ENCODE assay signal across 8 cellular contexts in the genomic region with DNA sequence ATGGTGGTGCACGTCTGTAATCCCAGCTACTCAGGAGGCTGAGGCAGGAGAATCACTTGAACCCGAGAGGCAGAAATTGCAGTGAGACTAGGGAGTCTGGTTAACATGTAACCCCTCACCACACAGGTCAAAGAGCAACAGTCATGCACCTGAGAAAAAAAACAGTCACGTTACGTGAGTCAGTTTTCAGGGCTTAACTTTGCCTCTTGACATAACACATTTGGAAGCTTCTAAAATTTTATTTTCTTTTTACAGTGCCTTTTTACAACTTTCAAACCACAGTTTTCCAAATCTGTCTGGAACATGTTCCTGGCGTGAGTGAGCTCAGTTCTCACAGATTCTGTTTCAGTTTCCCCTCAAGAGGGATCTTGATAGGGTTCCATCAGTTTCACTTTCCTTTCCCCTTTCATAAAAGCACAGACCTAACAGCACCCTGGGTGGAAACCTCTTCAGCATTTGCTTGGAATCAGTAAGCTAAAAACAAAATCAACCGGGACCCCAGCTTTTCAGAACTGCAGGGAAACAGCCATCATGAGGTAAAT. TPM values are rescaled to one million over a fixed set of nuclear protein-coding genes. Genes with fewer than 3 reads are reported as not detected.
DNase-seq lines count a peak whose midpoint lies in the region; ATAC-seq and TF ChIP-seq lines count a peak whose summit lies in the region.

No MANE protein-coding gene starts in this region.

- peak overlapping the region; percentile 75 for H3K27ac ChIP-seq in RWPE1
- H3K27ac ChIP-seq in upper lobe of right lung, result peak overlapping the region; percentile 81

- H3K4me3 ChIP-seq in upper lobe of right lung, result peak overlapping the region; percentile 58

- DNase-seq in Right ventricle myocardium inferior (ENCODE audit: missing footprints) (no peak), cardiac septum (ENCODE audit: low spot score) (no peak), RWPE1 (ENCODE audit: low spot score) (peak; percentile 66), dermis blood vessel endothelial cell (peak; percentile 57), midbrain (lab: John Stamatoyannopoulos, UW) (peak; percentile 69), upper lobe of right lung (no peak), NCI-H128 (lab: John Stamatoyannopoulos, UW; ENCODE audit: unreplicated experiment) (no peak)

- POLR2A ChIA-PET in RWPE1 (lab: Yijun Ruan, JAX; ENCODE audit: low non-redundant PET), result no interaction called here

- intact Hi-C loops in Right ventricle myocardium inferior (cut with DNase I), result no loop called here
- intact Hi-C loops in cardiac septum (cut with DNase I), result no loop called here
- intact Hi-C loops in upper lobe of right lung (cut with DNase I), result no loop called here

- ATAC-seq in Right ventricle myocardium inferior, result peak; percentile 52
- ATAC-seq in HG03039 (IDR thresholded peaks at IDR 0.05; ENCODE audit: unreplicated experiment), result peak; percentile 33
- peak; percentile 72 for ATAC-seq in upper lobe of right lung

- no peaks in the 10 kb centered on the region for H3K36me3 ChIP-seq in upper lobe of right lung

- CTCF ChIA-PET in RWPE1 (lab: Yijun Ruan, JAX), result interaction anchor here (0.6 to 1.1 kb wide), 3 partner anchors 25 to 400 kb away, joined by 3 to 4 read pairs (median 3); no protein-coding TSS in a partner anchor

- no peaks in the 10 kb centered on the region for H3K27me3 ChIP-seq in upper lobe of right lung

- H3K4me1 ChIP-seq in upper lobe of right lung, result peaks cover 62% of the 10 kb centered on the region

- H3K9me3 ChIP-seq in upper lobe of right lung, result no peaks in the 10 kb centered on the region

- TF ChIP-seq CTCF in RWPE1 (conservative IDR thresholded peaks at IDR 0.05; ENCODE audit: low read depth), result no peak
- no peak for TF ChIP-seq CTCF in upper lobe of right lung (IDR thresholded peaks at IDR 0.05)

RNA-seq across cellular contexts. Expression of a gene that starts 4.4 kb away (rescaled TPM):
- 7.0 TPM for total RNA-seq in Right ventricle myocardium inferior
- 6.8 TPM for total RNA-seq in cardiac septum
- 14.1 and 14.3 TPM in 2 replicates for total RNA-seq in dermis blood vessel endothelial cell
- total RNA-seq in upper lobe of right lung, result 78.0 TPM

RNA-seq across cellular contexts. Expression of a gene that starts 30.3 kb away (rescaled TPM):
- 4.2 TPM for total RNA-seq in Right ventricle myocardium inferior
- total RNA-seq in cardiac septum, result 4.3 TPM
- total RNA-seq in dermis blood vessel endothelial cell, result 9.6 and 23.7 TPM in 2 replicates
- 47.2 TPM for total RNA-seq in upper lobe of right lung

RNA-seq across cellular contexts. Expression of a gene that starts 45.7 kb away (rescaled TPM):
- total RNA-seq in Right ventricle myocardium inferior (not detected), cardiac septum (0.81 TPM), dermis blood vessel endothelial cell (not detected in 2 replicates), upper lobe of right lung (not detected)

Comparison
In these comparisons a context has a peak if more than half of its experiments do, and no peak if none do; other contexts are left out.
1. DNase-seq: peak in RWPE1 (single experiment), dermis blood vessel endothelial cell (single experiment) and midbrain (single experiment); none in Right ventricle myocardium inferior (single experiment), cardiac septum (single experiment), upper lobe of right lung (single experiment) and NCI-H128 (single experiment).
2. Peak in every context shown above with its lines, with median percentiles within 50 percentile points of each other: ATAC-seq.